ENCODE assay signal across 1 cellular context in genomic region chr5:143008809-143009521, GRCh38.
TF ChIP-seq lines count a peak whose summit lies in the region.

No MANE protein-coding gene starts in this region.

TF ChIP-seq in GM12878, 131 proteins besides CTCF, POLR2A, EP300 and RAD21 (continued from another document and continues in another):
- TF ChIP-seq MLLT1 (IDR thresholded peaks at IDR 0.05) (peak; percentile 97), STAT1 (conservative IDR thresholded peaks at IDR 0.05) (peak; percentile 59; the same call in 1 of the 2 replicates), TBL1XR1 (IDR thresholded peaks at IDR 0.05; ENCODE audit: low read depth, low read length) (peak; percentile 90), ETV6 (conservative IDR thresholded peaks at IDR 0.05 in 1 of 2, IDR thresholded peaks at IDR 0.05 in 1 of 2; ENCODE audit: borderline replicate concordance in 1 of 2, low read depth in 1 of 2) (peak in 1 of 2 experiments; percentile 95; a peak in 2 of 4 replicates), RFX5 (IDR thresholded peaks at IDR 0.05; ENCODE audit: low read depth, low read length) (no peak), PRDM15 (CRISPR knock-in tag; IDR thresholded peaks at IDR 0.05) (no peak), E4F1 (IDR thresholded peaks at IDR 0.05; ENCODE audit: borderline replicate concordance, partially characterized antibody) (peak; percentile 69), NBN (IDR thresholded peaks at IDR 0.05) (peak; percentile 99), FOS (IDR thresholded peaks at IDR 0.05; ENCODE audit: borderline replicate concordance, extremely low read depth, insufficient read length) (no peak), TARDBP (IDR thresholded peaks at IDR 0.05; ENCODE audit: borderline replicate concordance) (no peak), IRF4 (IDR thresholded peaks at IDR 0.05; ENCODE audit: low read depth, low read length) (peak; percentile 98), ZNF592 (IDR thresholded peaks at IDR 0.05) (peak; percentile 95), MEF2A (IDR thresholded peaks at IDR 0.05; ENCODE audit: insufficient read depth, low read depth, low read length) (no peak), NKRF (conservative IDR thresholded peaks at IDR 0.05) (no peak; the same call in 1 of the 2 replicates), MYC (IDR thresholded peaks at IDR 0.05; ENCODE audit: insufficient read depth, insufficient read length, insufficient replicate concordance, low read length, severe bottlenecking) (no peak), ZNF622 (IDR thresholded peaks at IDR 0.05) (no peak), ZBTB33 (IDR thresholded peaks at IDR 0.05) (no peak), MEF2B (IDR thresholded peaks at IDR 0.05; ENCODE audit: partially characterized antibody, poor library complexity, severe bottlenecking) (peak; percentile 94), RAD51 (IDR thresholded peaks at IDR 0.05) (peak; percentile 94), ASH2L (IDR thresholded peaks at IDR 0.05; ENCODE audit: borderline replicate concordance, low read depth) (no peak), SUZ12 (IDR thresholded peaks at IDR 0.05; ENCODE audit: unreplicated experiment) (no peak), ELK1 (IDR thresholded peaks at IDR 0.05; ENCODE audit: low read depth, low read length) (no peak), RELA (IDR thresholded peaks at IDR 0.05; ENCODE audit: borderline replicate concordance, partially characterized antibody) (peak; percentile 88), CREM (IDR thresholded peaks at IDR 0.05; ENCODE audit: low read depth) (peak; percentile 98), IKZF1 (conservative IDR thresholded peaks at IDR 0.05) (peak; percentile 99), YBX1 (IDR thresholded peaks at IDR 0.05) (peak; percentile 69; the same call in 1 of the 2 replicates), PAX8 (IDR thresholded peaks at IDR 0.05) (no peak), KLF5 (IDR thresholded peaks at IDR 0.05; ENCODE audit: partially characterized antibody) (peak; percentile 98), FOXM1 (IDR thresholded peaks at IDR 0.05; ENCODE audit: low read depth, low read length) (peak; percentile 93), BHLHE40 (IDR thresholded peaks at IDR 0.05; ENCODE audit: borderline replicate concordance in 1 of 2, low read depth in 2 of 2, low read length in 1 of 2) (peak; percentile 91 to 92), POU2F2 (IDR thresholded peaks at IDR 0.05; ENCODE audit: borderline replicate concordance, low read depth, low read length) (peak; percentile 90), DPF2 (IDR thresholded peaks at IDR 0.05) (peak; percentile 99), SREBF1 (IDR thresholded peaks at IDR 0.05; ENCODE audit: low read length) (peak; percentile 18; the same call in 1 of the 2 replicates), SMARCA5 (IDR thresholded peaks at IDR 0.05) (peak; percentile 73), PKNOX1 (IDR thresholded peaks at IDR 0.05) (peak; percentile 73), HDAC6 (IDR thresholded peaks at IDR 0.05; ENCODE audit: unreplicated experiment) (no peak)
